In genomic region chr6:72218125-72218524, GRCh38 we compare ENCODE assay signal across 2 cellular contexts.
TF ChIP-seq lines count a peak whose summit lies in the region.

No MANE protein-coding gene starts in this region.

TF ChIP-seq in Ishikawa, 13 proteins besides CTCF, POLR2A, EP300 and RAD21 (continued from another document):
- TF ChIP-seq, protein P1, sequence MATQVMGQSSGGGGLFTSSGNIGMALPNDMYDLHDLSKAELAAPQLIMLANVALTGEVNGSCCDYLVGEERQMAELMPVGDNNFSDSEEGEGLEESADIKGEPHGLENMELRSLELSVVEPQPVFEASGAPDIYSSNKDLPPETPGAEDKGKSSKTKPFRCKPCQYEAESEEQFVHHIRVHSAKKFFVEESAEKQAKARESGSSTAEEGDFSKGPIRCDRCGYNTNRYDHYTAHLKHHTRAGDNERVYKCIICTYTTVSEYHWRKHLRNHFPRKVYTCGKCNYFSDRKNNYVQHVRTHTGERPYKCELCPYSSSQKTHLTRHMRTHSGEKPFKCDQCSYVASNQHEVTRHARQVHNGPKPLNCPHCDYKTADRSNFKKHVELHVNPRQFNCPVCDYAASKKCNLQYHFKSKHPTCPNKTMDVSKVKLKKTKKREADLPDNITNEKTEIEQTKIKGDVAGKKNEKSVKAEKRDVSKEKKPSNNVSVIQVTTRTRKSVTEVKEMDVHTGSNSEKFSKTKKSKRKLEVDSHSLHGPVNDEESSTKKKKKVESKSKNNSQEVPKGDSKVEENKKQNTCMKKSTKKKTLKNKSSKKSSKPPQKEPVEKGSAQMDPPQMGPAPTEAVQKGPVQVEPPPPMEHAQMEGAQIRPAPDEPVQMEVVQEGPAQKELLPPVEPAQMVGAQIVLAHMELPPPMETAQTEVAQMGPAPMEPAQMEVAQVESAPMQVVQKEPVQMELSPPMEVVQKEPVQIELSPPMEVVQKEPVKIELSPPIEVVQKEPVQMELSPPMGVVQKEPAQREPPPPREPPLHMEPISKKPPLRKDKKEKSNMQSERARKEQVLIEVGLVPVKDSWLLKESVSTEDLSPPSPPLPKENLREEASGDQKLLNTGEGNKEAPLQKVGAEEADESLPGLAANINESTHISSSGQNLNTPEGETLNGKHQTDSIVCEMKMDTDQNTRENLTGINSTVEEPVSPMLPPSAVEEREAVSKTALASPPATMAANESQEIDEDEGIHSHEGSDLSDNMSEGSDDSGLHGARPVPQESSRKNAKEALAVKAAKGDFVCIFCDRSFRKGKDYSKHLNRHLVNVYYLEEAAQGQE (IDR thresholded peaks at IDR 0.05; ENCODE audit: low read depth) = no peak
- TF ChIP-seq CEBPB (IDR thresholded peaks at IDR 0.05) = no peak
- TF ChIP-seq ZBTB7A (IDR thresholded peaks at IDR 0.05; ENCODE audit: low read depth) = no peak

TF ChIP-seq in K562, 482 proteins besides CTCF, POLR2A, EP300 and RAD21 (continued from another document):
- TF ChIP-seq, protein P2, sequence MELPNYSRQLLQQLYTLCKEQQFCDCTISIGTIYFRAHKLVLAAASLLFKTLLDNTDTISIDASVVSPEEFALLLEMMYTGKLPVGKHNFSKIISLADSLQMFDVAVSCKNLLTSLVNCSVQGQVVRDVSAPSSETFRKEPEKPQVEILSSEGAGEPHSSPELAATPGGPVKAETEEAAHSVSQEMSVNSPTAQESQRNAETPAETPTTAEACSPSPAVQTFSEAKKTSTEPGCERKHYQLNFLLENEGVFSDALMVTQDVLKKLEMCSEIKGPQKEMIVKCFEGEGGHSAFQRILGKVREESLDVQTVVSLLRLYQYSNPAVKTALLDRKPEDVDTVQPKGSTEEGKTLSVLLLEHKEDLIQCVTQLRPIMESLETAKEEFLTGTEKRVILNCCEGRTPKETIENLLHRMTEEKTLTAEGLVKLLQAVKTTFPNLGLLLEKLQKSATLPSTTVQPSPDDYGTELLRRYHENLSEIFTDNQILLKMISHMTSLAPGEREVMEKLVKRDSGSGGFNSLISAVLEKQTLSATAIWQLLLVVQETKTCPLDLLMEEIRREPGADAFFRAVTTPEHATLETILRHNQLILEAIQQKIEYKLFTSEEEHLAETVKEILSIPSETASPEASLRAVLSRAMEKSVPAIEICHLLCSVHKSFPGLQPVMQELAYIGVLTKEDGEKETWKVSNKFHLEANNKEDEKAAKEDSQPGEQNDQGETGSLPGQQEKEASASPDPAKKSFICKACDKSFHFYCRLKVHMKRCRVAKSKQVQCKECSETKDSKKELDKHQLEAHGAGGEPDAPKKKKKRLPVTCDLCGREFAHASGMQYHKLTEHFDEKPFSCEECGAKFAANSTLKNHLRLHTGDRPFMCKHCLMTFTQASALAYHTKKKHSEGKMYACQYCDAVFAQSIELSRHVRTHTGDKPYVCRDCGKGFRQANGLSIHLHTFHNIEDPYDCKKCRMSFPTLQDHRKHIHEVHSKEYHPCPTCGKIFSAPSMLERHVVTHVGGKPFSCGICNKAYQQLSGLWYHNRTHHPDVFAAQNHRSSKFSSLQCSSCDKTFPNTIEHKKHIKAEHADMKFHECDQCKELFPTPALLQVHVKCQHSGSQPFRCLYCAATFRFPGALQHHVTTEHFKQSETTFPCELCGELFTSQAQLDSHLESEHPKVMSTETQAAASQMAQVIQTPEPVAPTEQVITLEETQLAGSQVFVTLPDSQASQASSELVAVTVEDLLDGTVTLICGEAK (IDR thresholded peaks at IDR 0.05) = no peak
- TF ChIP-seq, protein P2 (CRISPR knock-in tag; IDR thresholded peaks at IDR 0.05) = no peak
- TF ChIP-seq ATF3 (IDR thresholded peaks at IDR 0.05) = no peak
- no peak for TF ChIP-seq ATF3 (CRISPR knock-in tag; conservative IDR thresholded peaks at IDR 0.05)
- no peak for TF ChIP-seq U2AF1 (optimal IDR thresholded peaks at IDR 0.05; ENCODE audit: low read depth, low read length)
- no peak for TF ChIP-seq HLTF (IDR thresholded peaks at IDR 0.05)
- TF ChIP-seq, protein P3, sequence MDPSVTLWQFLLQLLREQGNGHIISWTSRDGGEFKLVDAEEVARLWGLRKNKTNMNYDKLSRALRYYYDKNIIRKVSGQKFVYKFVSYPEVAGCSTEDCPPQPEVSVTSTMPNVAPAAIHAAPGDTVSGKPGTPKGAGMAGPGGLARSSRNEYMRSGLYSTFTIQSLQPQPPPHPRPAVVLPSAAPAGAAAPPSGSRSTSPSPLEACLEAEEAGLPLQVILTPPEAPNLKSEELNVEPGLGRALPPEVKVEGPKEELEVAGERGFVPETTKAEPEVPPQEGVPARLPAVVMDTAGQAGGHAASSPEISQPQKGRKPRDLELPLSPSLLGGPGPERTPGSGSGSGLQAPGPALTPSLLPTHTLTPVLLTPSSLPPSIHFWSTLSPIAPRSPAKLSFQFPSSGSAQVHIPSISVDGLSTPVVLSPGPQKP (CRISPR knock-in tag; IDR thresholded peaks at IDR 0.05) = no peak
- TF ChIP-seq ZNF274 (IDR thresholded peaks at IDR 0.05; ENCODE audit: borderline replicate concordance, low read depth, low read length) = no peak
- no peak for TF ChIP-seq NONO (IDR thresholded peaks at IDR 0.05; ENCODE audit: low read depth in 2 of 2, low read length in 1 of 2)
- TF ChIP-seq, protein P4, sequence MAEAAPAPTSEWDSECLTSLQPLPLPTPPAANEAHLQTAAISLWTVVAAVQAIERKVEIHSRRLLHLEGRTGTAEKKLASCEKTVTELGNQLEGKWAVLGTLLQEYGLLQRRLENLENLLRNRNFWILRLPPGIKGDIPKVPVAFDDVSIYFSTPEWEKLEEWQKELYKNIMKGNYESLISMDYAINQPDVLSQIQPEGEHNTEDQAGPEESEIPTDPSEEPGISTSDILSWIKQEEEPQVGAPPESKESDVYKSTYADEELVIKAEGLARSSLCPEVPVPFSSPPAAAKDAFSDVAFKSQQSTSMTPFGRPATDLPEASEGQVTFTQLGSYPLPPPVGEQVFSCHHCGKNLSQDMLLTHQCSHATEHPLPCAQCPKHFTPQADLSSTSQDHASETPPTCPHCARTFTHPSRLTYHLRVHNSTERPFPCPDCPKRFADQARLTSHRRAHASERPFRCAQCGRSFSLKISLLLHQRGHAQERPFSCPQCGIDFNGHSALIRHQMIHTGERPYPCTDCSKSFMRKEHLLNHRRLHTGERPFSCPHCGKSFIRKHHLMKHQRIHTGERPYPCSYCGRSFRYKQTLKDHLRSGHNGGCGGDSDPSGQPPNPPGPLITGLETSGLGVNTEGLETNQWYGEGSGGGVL (CRISPR knock-in tag; IDR thresholded peaks at IDR 0.05) = no peak
